In the genomic region with DNA sequence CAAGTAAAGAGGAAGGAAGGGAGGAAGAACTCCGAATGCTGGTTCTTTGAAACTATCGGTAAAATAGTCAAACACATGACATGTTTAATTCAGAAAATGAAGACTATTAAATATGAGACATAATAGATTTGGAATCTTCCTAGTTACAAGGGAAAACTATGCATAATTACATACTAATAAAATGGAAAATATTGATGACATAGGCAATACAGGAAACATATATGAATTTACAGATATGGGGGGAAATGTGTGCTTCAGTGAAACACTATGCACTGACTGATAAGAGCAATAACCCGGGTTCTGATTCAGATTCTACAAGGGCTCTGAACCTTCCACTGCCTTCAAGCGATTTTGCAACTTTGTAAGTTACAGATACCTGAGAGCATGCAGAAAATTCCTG, we compare ENCODE assay signal across 30 cellular contexts.
"Had no signal": no experiment of that assay in that cellular context is flagged by ENCODE, and none has a peak within 500 bp of the region (broad histone marks: within the 10 kb centered on the region; RNA-seq: fewer than 3 reads in every experiment).

No MANE protein-coding gene starts in this region.

- H2AFZ ChIP-seq: neural progenitor cell, parathyroid adenoma had no signal

- DNase-seq: hypothalamus; immature natural killer cell; kidney; left colon; left lung; lower lobe of right lung; mammary epithelial cell; mesenchymal stem cell; naive B cell; natural killer cell; nephron progenitor cell; occipital lobe; stimulated activated CD4-positive, alpha-beta T cell treated with anti-CD3 and anti-CD28 coated beads, Interleukin-12 subunit alpha, Interleukin-12 subunit beta, amount 100 ng/mL, for 4 hours; stimulated activated CD4-positive, alpha-beta T cell treated with anti-CD3 and anti-CD28 coated beads, Interleukin-15, amount 100 ng/mL, for 24 hours; stimulated activated CD4-positive, alpha-beta T cell treated with anti-CD3 and anti-CD28 coated beads, Interleukin-2, amount 100 ng/mL, for 24 hours; stimulated activated CD4-positive, alpha-beta T cell treated with anti-CD3 and anti-CD28 coated beads, Interleukin-4, amount 100 ng/mL, for 1 hour; stimulated activated naive B cell treated with anti-CD40 and anti-IgM and Interleukin-4, amounts not matched to agents 10 μg/mL and 1 μg/mL and 100 μg/mL, for 72 hours; stimulated activated naive CD8-positive, alpha-beta T cell treated with anti-CD3 and anti-CD28 coated beads, Interleukin-15, Interleukin-2, amounts not matched to agents 100 U/mL and 50 U/mL, for 24 hours; stomach; testis; thyroid gland; transverse colon; uterus had no signal

- H3K27me3 ChIP-seq: right atrium auricular region, testis, thyroid gland, uterus had no signal

- H3K9me3 ChIP-seq: testis, thyroid gland, uterus had no signal

- H3K9ac ChIP-seq: neural progenitor cell, parathyroid adenoma had no signal

- H3K4me2 ChIP-seq: neural progenitor cell had no signal

- H3K27ac ChIP-seq: left lung, lower lobe of right lung, neural progenitor cell, neutrophil, parathyroid adenoma, right atrium auricular region, skin epidermis, stomach, testis, thyroid gland, transverse colon, uterus had no signal

- H3K4me1 ChIP-seq: parathyroid adenoma, thyroid gland, uterus had no signal

- H3K4me3 ChIP-seq: neural progenitor cell, thyroid gland, transverse colon, uterus had no signal

- ATAC-seq: left colon; lower lobe of right lung; natural killer cell; sciatic nerve; stimulated activated naive B cell treated with anti-CD40 and anti-IgM and Interleukin-4, amounts not matched to agents 10 μg/mL and 1 μg/mL and 100 μg/mL, for 72 hours; stimulated activated naive CD8-positive, alpha-beta T cell treated with anti-CD3 and anti-CD28 coated beads, Interleukin-15, Interleukin-2, amounts not matched to agents 100 U/mL and 50 U/mL, for 24 hours had no signal

- H3K36me3 ChIP-seq: left lung, lower lobe of right lung, neural progenitor cell, neutrophil, right atrium auricular region, stomach, thyroid gland, transverse colon, uterus had no signal

- FAIRE-seq: islet of Langerhans, kidney had no signal

- H3K27ac Mint-ChIP-seq: immature natural killer cell; naive B cell; natural killer cell; nephron progenitor cell; neural progenitor cell; stimulated activated naive B cell treated with anti-CD40 and anti-IgM and Interleukin-4, amounts not matched to agents 10 μg/mL and 1 μg/mL and 100 μg/mL, for 72 hours had no signal

- H3K79me2 ChIP-seq: parathyroid adenoma had no signal

- H3K4me1 Mint-ChIP-seq: immature natural killer cell, nephron progenitor cell, neural progenitor cell had no signal

- H3K36me3 Mint-ChIP-seq: neural progenitor cell had no signal

- H3K4me3 Mint-ChIP-seq: natural killer cell, nephron progenitor cell, neural progenitor cell had no signal
